8 cellular contexts compared by ENCODE assay signal in the genomic region with DNA sequence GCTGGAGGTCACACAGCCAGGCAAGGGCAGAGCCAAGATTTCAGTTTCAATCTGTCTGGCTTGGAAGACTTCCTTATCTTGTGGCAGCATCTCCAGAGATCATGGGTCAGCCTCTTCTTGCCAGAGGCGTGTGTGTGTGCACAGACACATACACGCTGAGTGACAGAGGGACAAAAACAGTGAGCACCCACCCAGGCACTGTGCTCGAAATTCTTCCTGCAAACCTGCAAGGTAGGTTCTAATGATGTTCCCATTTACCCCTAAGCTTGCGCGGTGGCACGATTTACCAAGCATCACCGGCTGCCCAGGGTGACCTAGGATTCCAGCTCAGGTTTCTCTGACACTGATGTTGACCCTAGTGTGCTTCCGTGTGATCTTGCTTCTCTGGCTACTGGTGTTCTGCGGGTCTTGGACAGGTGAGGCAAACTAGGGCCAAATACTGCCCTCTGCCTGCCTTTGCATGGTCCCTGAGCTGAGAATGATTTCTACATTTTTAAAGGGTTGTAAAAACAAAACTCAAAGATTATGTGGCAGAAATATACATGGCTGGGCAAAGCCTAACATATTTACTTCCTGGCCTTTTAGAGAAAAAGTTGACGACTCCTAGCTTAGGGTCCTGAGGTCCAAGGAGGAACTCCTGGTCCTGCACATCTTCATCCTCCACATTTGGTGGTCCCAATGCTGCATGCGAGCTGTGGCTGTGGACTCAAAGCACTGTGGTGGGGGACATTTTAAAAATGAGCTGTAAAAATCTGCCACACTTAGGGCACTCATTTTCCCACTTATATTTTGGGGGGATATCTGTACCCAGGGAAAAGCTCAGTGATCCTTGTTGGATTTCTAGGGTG.
A peak's percentile ranks its signal among the peaks of the same experiment; 100 is the strongest.
DNase-seq lines count a peak whose midpoint lies in the region; TF ChIP-seq lines count a peak whose summit lies in the region.

No MANE protein-coding gene starts in this region.

- no peaks in the 10 kb centered on the region for H3K27me3 ChIP-seq in WERI-Rb-1 (ENCODE audit: insufficient read depth, low read depth, severe bottlenecking)
- peaks cover 24% of the 10 kb centered on the region for H3K27me3 ChIP-seq in skeletal muscle satellite cell (ENCODE audit: control insufficient read depth, insufficient read depth, low read length)

- no peaks in the 10 kb centered on the region for H3K9me3 Mint-ChIP-seq in activated naive CD4-positive, alpha-beta T cell treated with anti-CD3 and anti-CD28 coated beads, Interleukin-2, amount 50 U/mL, for 24 hours
- H3K9me3 Mint-ChIP-seq in glutamatergic neuron (ENCODE audit: unreplicated experiment), result peaks cover 16% of the 10 kb centered on the region

- peak overlapping the region; percentile 97 for H3K4me2 ChIP-seq in skeletal muscle satellite cell (ENCODE audit: low read length)

- peak overlapping the region; percentile 93 for H3K27ac ChIP-seq in WERI-Rb-1

- H3K36me3 ChIP-seq in WERI-Rb-1, result peaks cover 5% of the 10 kb centered on the region; the same call in 1 of the 2 replicates
- no peaks in the 10 kb centered on the region for H3K36me3 ChIP-seq in skeletal muscle satellite cell (ENCODE audit: insufficient read depth, low read length)

- peak overlapping the region; percentile 92 for H3K27ac Mint-ChIP-seq in activated naive CD4-positive, alpha-beta T cell treated with anti-CD3 and anti-CD28 coated beads, Interleukin-2, amount 50 U/mL, for 24 hours
- peak overlapping the region; percentile 93 for H3K27ac Mint-ChIP-seq in glutamatergic neuron (ENCODE audit: unreplicated experiment)

- DNase-seq in activated naive CD4-positive, alpha-beta T cell treated with Interleukin-2 at 50 U/mL for 16 hours, result no peak
- DNase-seq in WERI-Rb-1 (peak; percentile 55), glutamatergic neuron (no peak), epidermal melanocyte (ENCODE audit: insufficient read length, low spot score) (no peak), A172 (ENCODE audit: low spot score) (no peak), amygdala (lab: John Stamatoyannopoulos, UW) (no peak)

- peak overlapping the region; percentile 77 for H3K9ac ChIP-seq in skeletal muscle satellite cell (ENCODE audit: low read depth, low read length)

- no peaks in the 10 kb centered on the region for H3K36me3 Mint-ChIP-seq in activated naive CD4-positive, alpha-beta T cell treated with anti-CD3 and anti-CD28 coated beads, Interleukin-2, amount 50 U/mL, for 24 hours
- H3K36me3 Mint-ChIP-seq in glutamatergic neuron (ENCODE audit: unreplicated experiment), result peaks cover 18% of the 10 kb centered on the region

- H3K4me1 Mint-ChIP-seq in activated naive CD4-positive, alpha-beta T cell treated with anti-CD3 and anti-CD28 coated beads, Interleukin-2, amount 50 U/mL, for 24 hours, result peaks cover 16% of the 10 kb centered on the region
- peaks cover 23% of the 10 kb centered on the region for H3K4me1 Mint-ChIP-seq in glutamatergic neuron (ENCODE audit: low read depth, unreplicated experiment)

- H3K4me3 Mint-ChIP-seq in activated naive CD4-positive, alpha-beta T cell treated with anti-CD3 and anti-CD28 coated beads, Interleukin-2, amount 50 U/mL, for 24 hours, result peak overlapping the region; percentile 89
- peak overlapping the region; percentile 74 for H3K4me3 Mint-ChIP-seq in glutamatergic neuron (ENCODE audit: unreplicated experiment)

- peaks cover 17% of the 10 kb centered on the region for H3K4me1 ChIP-seq in skeletal muscle satellite cell (ENCODE audit: control insufficient read depth, insufficient read depth, low read length)

- no peaks in the 10 kb centered on the region for H3K27me3 Mint-ChIP-seq in activated naive CD4-positive, alpha-beta T cell treated with anti-CD3 and anti-CD28 coated beads, Interleukin-2, amount 50 U/mL, for 24 hours
- peaks cover 15% of the 10 kb centered on the region for H3K27me3 Mint-ChIP-seq in glutamatergic neuron (ENCODE audit: unreplicated experiment)

- peaks cover 5% of the 10 kb centered on the region for H3K9me3 ChIP-seq in WERI-Rb-1 (ENCODE audit: severe bottlenecking)
- no peaks in the 10 kb centered on the region for H3K9me3 ChIP-seq in skeletal muscle satellite cell (replicated peaks; ENCODE audit: low read length)

- peak; percentile 47; the same call in 1 of the 2 replicates for TF ChIP-seq CTCF in WERI-Rb-1 (IDR thresholded peaks at IDR 0.05; ENCODE audit: low read depth, low read length)
- TF ChIP-seq CTCF in glutamatergic neuron (IDR thresholded peaks at IDR 0.05; ENCODE audit: partially characterized antibody, unreplicated experiment), result no peak

- peak overlapping the region; percentile 45 for H3K4me3 ChIP-seq in WERI-Rb-1 (ENCODE audit: low read depth, low read length)
- peak overlapping the region; percentile 74 for H3K4me3 ChIP-seq in skeletal muscle satellite cell (ENCODE audit: low read length)
